1 cellular context compared by ENCODE assay signal in genomic region chr14:22852940-22853767, GRCh38.
TF ChIP-seq lines count a peak whose summit lies in the region.

No MANE protein-coding gene starts in this region.

TF ChIP-seq in HEK293, 187 proteins besides CTCF, POLR2A, EP300 and RAD21 (continued from another document):
- TF ChIP-seq ZNF610 (tag by site-specific recombination; IDR thresholded peaks at IDR 0.05; ENCODE audit: borderline replicate concordance) (no peak), PRDM4 (tag by site-specific recombination; IDR thresholded peaks at IDR 0.05) (no peak), OSR2 (tag by site-specific recombination; IDR thresholded peaks at IDR 0.05) (no peak), ZNF10 (tag by site-specific recombination; IDR thresholded peaks at IDR 0.05) (no peak), ZNF112 (tag by site-specific recombination; IDR thresholded peaks at IDR 0.05) (no peak), ZNF335 (tag by site-specific recombination; conservative IDR thresholded peaks at IDR 0.05) (peak; percentile 69), KLF7 (tag by site-specific recombination; IDR thresholded peaks at IDR 0.05; ENCODE audit: borderline replicate concordance) (no peak), ZFP37 (tag by site-specific recombination; IDR thresholded peaks at IDR 0.05) (no peak), ZNF518A (tag by site-specific recombination; conservative IDR thresholded peaks at IDR 0.05; ENCODE audit: low read depth) (no peak), ZNF146 (tag by site-specific recombination; IDR thresholded peaks at IDR 0.05) (no peak), ZNF561 (tag by site-specific recombination; IDR thresholded peaks at IDR 0.05; ENCODE audit: borderline replicate concordance) (0 out of 2 replicates have a peak, but pooled peaks have one; percentile 24), ZNF398 (tag by site-specific recombination; IDR thresholded peaks at IDR 0.05) (0 out of 2 replicates have a peak, but pooled peaks have one; percentile 34), OVOL3 (tag by site-specific recombination; IDR thresholded peaks at IDR 0.05) (no peak), ZNF560 (tag by site-specific recombination; IDR thresholded peaks at IDR 0.05; ENCODE audit: borderline replicate concordance) (no peak), ZSCAN23 (tag by site-specific recombination; IDR thresholded peaks at IDR 0.05) (no peak), ZNF654 (tag by site-specific recombination; IDR thresholded peaks at IDR 0.05; ENCODE audit: low read depth) (peak; percentile 75), BCL11B (tag by site-specific recombination; IDR thresholded peaks at IDR 0.05; ENCODE audit: low read depth) (no peak), ZEB2 (tag by site-specific recombination; IDR thresholded peaks at IDR 0.05) (peak; percentile 56)
- TF ChIP-seq, protein P1, sequence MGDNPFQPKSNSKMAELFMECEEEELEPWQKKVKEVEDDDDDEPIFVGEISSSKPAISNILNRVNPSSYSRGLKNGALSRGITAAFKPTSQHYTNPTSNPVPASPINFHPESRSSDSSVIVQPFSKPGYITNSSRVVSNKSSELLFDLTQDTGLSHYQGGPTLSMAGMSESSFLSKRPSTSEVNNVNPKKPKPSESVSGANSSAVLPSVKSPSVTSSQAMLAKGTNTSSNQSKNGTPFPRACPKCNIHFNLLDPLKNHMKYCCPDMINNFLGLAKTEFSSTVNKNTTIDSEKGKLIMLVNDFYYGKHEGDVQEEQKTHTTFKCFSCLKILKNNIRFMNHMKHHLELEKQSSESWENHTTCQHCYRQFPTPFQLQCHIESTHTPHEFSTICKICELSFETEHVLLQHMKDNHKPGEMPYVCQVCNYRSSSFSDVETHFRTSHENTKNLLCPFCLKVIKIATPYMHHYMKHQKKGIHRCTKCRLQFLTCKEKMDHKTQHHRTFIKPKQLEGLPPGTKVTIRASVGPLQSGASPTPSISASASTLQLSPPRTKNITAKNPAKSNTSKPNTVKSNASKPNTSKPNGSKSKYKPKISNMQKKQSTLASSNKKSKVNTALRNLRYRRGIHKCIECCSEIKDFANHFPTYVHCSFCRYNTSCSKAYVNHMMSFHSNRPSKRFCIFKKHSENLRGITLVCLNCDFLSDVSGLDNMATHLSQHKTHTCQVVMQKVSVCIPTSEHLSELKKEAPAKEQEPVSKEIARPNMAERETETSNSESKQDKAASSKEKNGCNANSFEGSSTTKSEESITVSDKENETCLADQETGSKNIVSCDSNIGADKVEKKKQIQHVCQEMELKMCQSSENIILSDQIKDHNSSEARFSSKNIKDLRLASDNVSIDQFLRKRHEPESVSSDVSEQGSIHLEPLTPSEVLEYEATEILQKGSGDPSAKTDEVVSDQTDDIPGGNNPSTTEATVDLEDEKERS (tag by site-specific recombination; IDR thresholded peaks at IDR 0.05) = no peak
- TF ChIP-seq, protein P2, sequence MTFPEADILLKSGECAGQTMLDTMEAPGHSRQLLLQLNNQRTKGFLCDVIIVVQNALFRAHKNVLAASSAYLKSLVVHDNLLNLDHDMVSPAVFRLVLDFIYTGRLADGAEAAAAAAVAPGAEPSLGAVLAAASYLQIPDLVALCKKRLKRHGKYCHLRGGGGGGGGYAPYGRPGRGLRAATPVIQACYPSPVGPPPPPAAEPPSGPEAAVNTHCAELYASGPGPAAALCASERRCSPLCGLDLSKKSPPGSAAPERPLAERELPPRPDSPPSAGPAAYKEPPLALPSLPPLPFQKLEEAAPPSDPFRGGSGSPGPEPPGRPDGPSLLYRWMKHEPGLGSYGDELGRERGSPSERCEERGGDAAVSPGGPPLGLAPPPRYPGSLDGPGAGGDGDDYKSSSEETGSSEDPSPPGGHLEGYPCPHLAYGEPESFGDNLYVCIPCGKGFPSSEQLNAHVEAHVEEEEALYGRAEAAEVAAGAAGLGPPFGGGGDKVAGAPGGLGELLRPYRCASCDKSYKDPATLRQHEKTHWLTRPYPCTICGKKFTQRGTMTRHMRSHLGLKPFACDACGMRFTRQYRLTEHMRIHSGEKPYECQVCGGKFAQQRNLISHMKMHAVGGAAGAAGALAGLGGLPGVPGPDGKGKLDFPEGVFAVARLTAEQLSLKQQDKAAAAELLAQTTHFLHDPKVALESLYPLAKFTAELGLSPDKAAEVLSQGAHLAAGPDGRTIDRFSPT (tag by site-specific recombination; IDR thresholded peaks at IDR 0.05) = peak; percentile 89
- TF ChIP-seq, protein P3, sequence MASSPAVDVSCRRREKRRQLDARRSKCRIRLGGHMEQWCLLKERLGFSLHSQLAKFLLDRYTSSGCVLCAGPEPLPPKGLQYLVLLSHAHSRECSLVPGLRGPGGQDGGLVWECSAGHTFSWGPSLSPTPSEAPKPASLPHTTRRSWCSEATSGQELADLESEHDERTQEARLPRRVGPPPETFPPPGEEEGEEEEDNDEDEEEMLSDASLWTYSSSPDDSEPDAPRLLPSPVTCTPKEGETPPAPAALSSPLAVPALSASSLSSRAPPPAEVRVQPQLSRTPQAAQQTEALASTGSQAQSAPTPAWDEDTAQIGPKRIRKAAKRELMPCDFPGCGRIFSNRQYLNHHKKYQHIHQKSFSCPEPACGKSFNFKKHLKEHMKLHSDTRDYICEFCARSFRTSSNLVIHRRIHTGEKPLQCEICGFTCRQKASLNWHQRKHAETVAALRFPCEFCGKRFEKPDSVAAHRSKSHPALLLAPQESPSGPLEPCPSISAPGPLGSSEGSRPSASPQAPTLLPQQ (tag by site-specific recombination; IDR thresholded peaks at IDR 0.05) = peak; percentile 48; the same call in 1 of the 2 replicates
